33 cellular contexts compared by ENCODE assay signal in the genomic region with DNA sequence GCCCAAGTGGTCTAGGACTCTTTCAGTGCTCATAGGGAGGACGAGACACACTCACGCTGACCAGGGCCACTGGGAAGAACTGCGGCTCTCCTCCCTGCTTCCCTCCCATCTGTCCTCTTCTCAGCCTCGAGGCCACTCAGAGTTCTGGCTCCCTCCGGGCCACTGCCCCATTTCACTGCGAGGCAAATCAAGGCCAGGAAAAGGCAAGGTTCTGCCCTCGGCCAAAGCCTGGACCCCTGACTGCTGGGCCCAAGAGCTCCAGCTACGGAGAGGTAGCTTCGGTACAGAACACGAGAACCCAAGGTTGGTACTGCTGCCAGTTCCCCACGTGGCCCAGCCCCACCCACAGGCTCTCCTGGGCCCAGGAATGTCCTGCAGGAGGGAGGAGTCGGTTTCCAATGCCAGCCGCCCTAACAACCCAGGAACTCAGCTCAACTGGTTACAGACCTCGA. TPM values are rescaled to one million over a fixed set of nuclear protein-coding genes. Genes with fewer than 3 reads are reported as not detected.
DNase-seq lines count a peak whose midpoint lies in the region; ATAC-seq and TF ChIP-seq lines count a peak whose summit lies in the region.
"Had no signal": no experiment of that assay in that cellular context is flagged by ENCODE, and none has a peak within 500 bp of the region (broad histone marks: within the 10 kb centered on the region; RNA-seq: fewer than 3 reads in every experiment).

No MANE protein-coding gene starts in this region.

- DNase-seq in Right ventricle myocardium superior (peak; percentile 74), cardiac septum (ENCODE audit: low spot score) (no peak), left ventricle myocardium inferior (no peak), sigmoid colon (peak; percentile 58), DMS114 treated with DMSO at 0.1 percent for 48 hours (lab: John Stamatoyannopoulos, UW; ENCODE audit: unreplicated experiment) (no peak)
- DNase-seq in stimulated activated CD4-positive, alpha-beta T cell treated with anti-CD3 and anti-CD28 coated beads, Interleukin-4, amount 100 ng/mL, for 4 hours: no peak
- DNase-seq: activated B cell treated with CpG ODN at 0.5 μM for 24 hours; activated CD4-positive, alpha-beta T cell treated with anti-CD3 and anti-CD28 coated beads, Interleukin-2, amount 50 U/mL, for 1 hour; activated CD8-positive, alpha-beta memory T cell treated with anti-CD3 and anti-CD28 coated beads, Interleukin-2, amount 10 ng/mL, durations not matched to agents 7 days and 5 days; activated naive CD4-positive, alpha-beta T cell treated with Interleukin-2 at 50 U/mL for 16 hours; activated T-cell treated with anti-CD3 and anti-CD28 coated beads, Interleukin-2, amount 50 U/mL, for 48 hours; amniotic stem cell; BE2C; effector memory CD8-positive, alpha-beta T cell; foreskin melanocyte; left cardiac atrium; MG63; naive thymus-derived CD8-positive, alpha-beta T cell; NCI-H1105 treated with DMSO at 0.1 percent for 48 hours; NCI-H2029 treated with DMSO at 0.1 percent for 48 hours; occipital lobe; psoas muscle; stimulated activated CD4-positive, alpha-beta T cell treated with anti-CD3 and anti-CD28 coated beads, Interleukin-1b, Interleukin-23, amount 100 ng/mL, for 48 hours; T-cell had no signal

- intact Hi-C loops in Right ventricle myocardium superior (cut with DNase I) (no loop called here), cardiac septum (cut with DNase I) (no loop called here), left ventricle myocardium inferior (cut with micrococcal nuclease) (no loop called here), sigmoid colon (cut with DNase I) (no loop called here)

- no peak for TF ChIP-seq EP300 in sigmoid colon (IDR thresholded peaks at IDR 0.05)

- no peaks in the 10 kb centered on the region for H3K9me3 ChIP-seq in left ventricle myocardium inferior (replicated peaks)
- no peaks in the 10 kb centered on the region for H3K9me3 ChIP-seq in sigmoid colon
- H3K9me3 ChIP-seq: BE2C, MG63, psoas muscle had no signal

- no peak for TF ChIP-seq CTCF in left ventricle myocardium inferior (IDR thresholded peaks at IDR 0.05; ENCODE audit: borderline replicate concordance)
- TF ChIP-seq CTCF in sigmoid colon (IDR thresholded peaks at IDR 0.05): no peak

- H3K4me1 ChIP-seq in left ventricle myocardium inferior (peaks cover 87% of the 10 kb centered on the region), sigmoid colon (peaks cover 0 to 15% (median 6%) of the 10 kb centered on the region in 4 donors)
- H3K4me1 ChIP-seq: BE2C, psoas muscle had no signal

- WGBS in sigmoid colon, 2 donors: 69 to 86% methylated on average over 14 of the region's 14 CpGs

- peaks cover 75% of the 10 kb centered on the region for H3K36me3 ChIP-seq in left ventricle myocardium inferior
- peaks cover 59 to 80% (median 69%) of the 10 kb centered on the region in 4 donors for H3K36me3 ChIP-seq in sigmoid colon

- ATAC-seq in Right ventricle myocardium superior (ENCODE audit: poor library complexity) (peak; percentile 36), HG03045 (IDR thresholded peaks at IDR 0.05; ENCODE audit: unreplicated experiment) (no peak), GM19455 (IDR thresholded peaks at IDR 0.05; ENCODE audit: unreplicated experiment) (no peak)
- ATAC-seq: activated CD8-positive, alpha-beta memory T cell treated with anti-CD3 and anti-CD28 coated beads, Interleukin-2, amount 10 ng/mL, durations not matched to agents 7 days and 5 days; effector memory CD8-positive, alpha-beta T cell; naive thymus-derived CD8-positive, alpha-beta T cell; T-cell had no signal

- H3K27ac ChIP-seq in left ventricle myocardium inferior (replicated peaks) (peak overlapping the region; percentile 85), sigmoid colon (peak overlapping the region in 1 of 4 donors; percentile 2)
- H3K27ac ChIP-seq: psoas muscle had no signal

- H3K4me3 ChIP-seq in left ventricle myocardium inferior (no peak overlapping the region), sigmoid colon (no peak overlapping the region)
- H3K4me3 ChIP-seq: coronary artery, MG63, psoas muscle, skin epidermis had no signal

- H3K27me3 ChIP-seq in left ventricle myocardium inferior (ENCODE audit: low read depth): no peaks in the 10 kb centered on the region
- H3K27me3 ChIP-seq in sigmoid colon: no peaks in the 10 kb centered on the region
- H3K27me3 ChIP-seq: BE2C, MG63 had no signal

- no peak for TF ChIP-seq POLR2A in sigmoid colon (IDR thresholded peaks at IDR 0.05)

RNA-seq across cellular contexts. Expression of gene PI16, which starts 14.7 kb away (rescaled TPM):
- total RNA-seq in Right ventricle myocardium superior (27.8 TPM), cardiac septum (11.9 TPM), left ventricle myocardium inferior (25.9 TPM), sigmoid colon (10 to 100 TPM in 3 of 4 donors, 1 to 10 TPM in 1; 2.9 to 50.7 (median 15.4) TPM)
- 1 to 10 TPM in 2 of 3 donors, under 1 TPM in 1; 0.85 to 1.8 (median 1.2) TPM for polyA plus RNA-seq in sigmoid colon
- total RNA-seq: A673, G401, H4, mesothelial cell of epicardium, SK-MEL-5 had no signal

RNA-seq across cellular contexts. Expression of gene MTCH1, which starts 16.7 kb away (rescaled TPM):
- 205 TPM for total RNA-seq in Right ventricle myocardium superior
- total RNA-seq in cardiac septum: 139 TPM
- 162 TPM for total RNA-seq in left ventricle myocardium inferior
- total RNA-seq in sigmoid colon: 100 to 1,000 TPM; 163 to 198 (median 195) TPM
- polyA plus RNA-seq in sigmoid colon: 100 to 1,000 TPM; 141 to 150 (median 150) TPM

RNA-seq across cellular contexts. Expression of gene FGD2, which starts 36.2 kb away (rescaled TPM):
- total RNA-seq in Right ventricle myocardium superior (5.7 TPM), cardiac septum (2.3 TPM), left ventricle myocardium inferior (6.0 TPM), sigmoid colon (10 to 100 TPM; 17.1 to 39.3 (median 21.9) TPM)
- polyA plus RNA-seq in sigmoid colon: 10 to 100 TPM in 1 of 3 donors, 1 to 10 TPM in 2; 3.7 to 40.8 (median 9.0) TPM
- total RNA-seq: A673, H4, mesothelial cell of epicardium had no signal

Comparison
In these comparisons a context has a peak if more than half of its experiments do, and no peak if none do; other contexts are left out.
1. DNase-seq: peak in Right ventricle myocardium superior (single experiment) and sigmoid colon (single experiment); none in cardiac septum (single experiment), left ventricle myocardium inferior (single experiment), stimulated activated CD4-positive, alpha-beta T cell treated with anti-CD3 and anti-CD28 coated beads, Interleukin-4, amount 100 ng/mL, for 4 hours (0 of 2) and DMS114 treated with DMSO at 0.1 percent for 48 hours (single experiment).